26 cellular contexts compared by ENCODE assay signal in the genomic region with DNA sequence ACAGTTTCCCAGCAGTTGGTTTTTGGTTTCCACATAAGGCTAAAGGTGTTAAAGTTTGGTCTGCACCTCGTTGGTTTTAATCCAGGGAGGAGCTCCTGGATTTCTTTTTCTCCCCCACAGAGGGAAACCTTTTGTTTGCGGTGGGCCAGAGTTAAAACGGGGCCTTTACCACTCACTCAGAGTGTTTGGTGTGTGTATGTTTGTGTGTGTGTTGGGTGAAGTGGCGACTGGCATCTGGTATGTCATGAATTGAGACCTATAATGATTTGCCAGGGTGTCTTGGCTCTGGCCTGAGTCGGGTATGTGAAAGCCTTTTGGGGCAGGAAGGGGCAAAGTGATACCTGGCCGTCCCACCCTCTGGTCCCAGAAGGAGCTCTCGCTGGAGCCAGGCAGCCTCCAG. TPM values are rescaled to one million over a fixed set of nuclear protein-coding genes. Genes with fewer than 3 reads are reported as not detected.
A peak's percentile ranks its signal among the peaks of the same experiment; 100 is the strongest.
DNase-seq lines count a peak whose midpoint lies in the region; ATAC-seq, FAIRE-seq and TF ChIP-seq lines count a peak whose summit lies in the region.
"Had no signal": no experiment of that assay in that cellular context is flagged by ENCODE, and none has a peak within 500 bp of the region (broad histone marks: within the 10 kb centered on the region; RNA-seq: fewer than 3 reads in every experiment).

No MANE protein-coding gene starts in this region.

- no peak overlapping the region for H3K27ac ChIP-seq in CD4-positive, alpha-beta T cell (ENCODE audit: low read depth, low read length)
- no peak overlapping the region for H3K27ac ChIP-seq in adrenal gland
- no peak overlapping the region for H3K27ac ChIP-seq in pancreas
- H3K27ac ChIP-seq: psoas muscle had no signal

- CTCF ChIA-PET in CD4-positive, alpha-beta T cell (lab: Charles Lee), result no interaction called here

- H3K36me3 ChIP-seq in adrenal gland (replicated peaks in 1 of 2), result peaks cover 0 to 85% of the 10 kb centered on the region in 2 donors
- H3K36me3 ChIP-seq in pancreas, result peaks cover 0 to 41% (median 19%) of the 10 kb centered on the region in 3 donors

- no peaks in the 10 kb centered on the region for H3K9me3 ChIP-seq in CD4-positive, alpha-beta T cell (ENCODE audit: control insufficient read depth, low read length)
- no peaks in the 10 kb centered on the region for H3K9me3 ChIP-seq in adrenal gland (replicated peaks in 1 of 3)
- no peaks in the 10 kb centered on the region for H3K9me3 ChIP-seq in pancreas
- H3K9me3 ChIP-seq: heart left ventricle, psoas muscle, thyroid gland had no signal

- no peak for TF ChIP-seq CTCF in CD4-positive, alpha-beta T cell (IDR thresholded peaks at IDR 0.05)
- no peak for TF ChIP-seq CTCF in adrenal gland (IDR thresholded peaks at IDR 0.05)
- TF ChIP-seq CTCF in pancreas (IDR thresholded peaks at IDR 0.05), result no peak

- WGBS in adrenal gland, 4 donors, result 85 to 94% (median 87%) methylated on average over 6 to 7 of the region's 7 CpGs
- WGBS in pancreas, 2 donors, result 76 to 80% methylated on average over 7 of the region's 7 CpGs

- H3K4me1 ChIP-seq in adrenal gland (replicated peaks in 1 of 2) (peaks cover 12 to 33% of the 10 kb centered on the region in 2 donors), pancreas (no peaks in the 10 kb centered on the region)
- H3K4me1 ChIP-seq: psoas muscle, thyroid gland had no signal

- peaks cover 35% of the 10 kb centered on the region for H3K36me3 Mint-ChIP-seq in T-helper 2 cell treated with Interferon-gamma antibody and Interleukin-4, amounts not matched to agents 5 μg/mL and 100 μg/mL, for 36 hours (ENCODE audit: low read depth)
- H3K36me3 Mint-ChIP-seq in CD4-positive, alpha-beta T cell (ENCODE audit: low read depth), result peaks cover 48% of the 10 kb centered on the region
- peaks cover 50% of the 10 kb centered on the region for H3K36me3 Mint-ChIP-seq in activated T-helper 1 cell treated with anti-CD3 and anti-CD28 coated beads, Interleukin-12 subunit alpha, Interleukin-12 subunit beta, Interleukin-2, Interleukin-4 antibody, amounts not matched to agents 30 ng/mL and 10 ng/mL and 1 ng/mL, durations not matched to agents 14 hours and 24 hours and 36 hours (ENCODE audit: low read depth)
- H3K36me3 Mint-ChIP-seq in naive thymus-derived CD8-positive, alpha-beta T cell, result peaks cover 0 to 34% (median 6%) of the 10 kb centered on the region in 3 donors

- H3K9me3 Mint-ChIP-seq in T-helper 2 cell treated with Interferon-gamma antibody and Interleukin-4, amounts not matched to agents 5 μg/mL and 100 μg/mL, for 36 hours, result no peaks in the 10 kb centered on the region
- H3K9me3 Mint-ChIP-seq in CD4-positive, alpha-beta T cell, result no peaks in the 10 kb centered on the region
- no peaks in the 10 kb centered on the region for H3K9me3 Mint-ChIP-seq in activated T-helper 1 cell treated with anti-CD3 and anti-CD28 coated beads, Interleukin-12 subunit alpha, Interleukin-12 subunit beta, Interleukin-2, Interleukin-4 antibody, amounts not matched to agents 30 ng/mL and 10 ng/mL and 1 ng/mL, durations not matched to agents 14 hours and 24 hours and 36 hours
- H3K9me3 Mint-ChIP-seq in naive thymus-derived CD8-positive, alpha-beta T cell, result no peaks in the 10 kb centered on the region
- H3K9me3 Mint-ChIP-seq: CD14-positive monocyte; stimulated activated naive CD8-positive, alpha-beta T cell treated with anti-CD3 and anti-CD28 coated beads, Interleukin-15, Interleukin-2, amounts not matched to agents 100 ng/mL and 50 ng/mL, for 24 hours had no signal

- H3K4me1 Mint-ChIP-seq in T-helper 2 cell treated with Interferon-gamma antibody and Interleukin-4, amounts not matched to agents 5 μg/mL and 100 μg/mL, for 36 hours (ENCODE audit: low read depth), result peaks cover 7% of the 10 kb centered on the region
- H3K4me1 Mint-ChIP-seq in CD4-positive, alpha-beta T cell (ENCODE audit: low read depth), result peaks cover 7% of the 10 kb centered on the region
- peaks cover 61% of the 10 kb centered on the region for H3K4me1 Mint-ChIP-seq in activated T-helper 1 cell treated with anti-CD3 and anti-CD28 coated beads, Interleukin-12 subunit alpha, Interleukin-12 subunit beta, Interleukin-2, Interleukin-4 antibody, amounts not matched to agents 30 ng/mL and 10 ng/mL and 1 ng/mL, durations not matched to agents 14 hours and 24 hours and 36 hours (ENCODE audit: low read depth)
- H3K4me1 Mint-ChIP-seq in naive thymus-derived CD8-positive, alpha-beta T cell, result peaks cover 17 to 38% (median 30%) of the 10 kb centered on the region in 4 donors

- POLR2A ChIA-PET in CD4-positive, alpha-beta T cell (lab: Charles Lee), result no interaction called here
- POLR2A ChIA-PET in naive thymus-derived CD8-positive, alpha-beta T cell (lab: Charles Lee), result no interaction called here

- TF ChIP-seq POLR2A in adrenal gland (IDR thresholded peaks at IDR 0.05), result no peak

- H3K4me3 Mint-ChIP-seq in T-helper 2 cell treated with Interferon-gamma antibody and Interleukin-4, amounts not matched to agents 5 μg/mL and 100 μg/mL, for 36 hours, result no peak overlapping the region
- H3K4me3 Mint-ChIP-seq in CD4-positive, alpha-beta T cell, result no peak overlapping the region
- H3K4me3 Mint-ChIP-seq in activated T-helper 1 cell treated with anti-CD3 and anti-CD28 coated beads, Interleukin-12 subunit alpha, Interleukin-12 subunit beta, Interleukin-2, Interleukin-4 antibody, amounts not matched to agents 30 ng/mL and 10 ng/mL and 1 ng/mL, durations not matched to agents 14 hours and 24 hours and 36 hours, result no peak overlapping the region
- no peak overlapping the region for H3K4me3 Mint-ChIP-seq in naive thymus-derived CD8-positive, alpha-beta T cell
- H3K4me3 Mint-ChIP-seq: CD14-positive monocyte; stimulated activated naive CD8-positive, alpha-beta T cell treated with anti-CD3 and anti-CD28 coated beads, Interleukin-15, Interleukin-2, amounts not matched to agents 100 ng/mL and 50 ng/mL, for 24 hours had no signal

- no peaks in the 10 kb centered on the region for H3K27me3 ChIP-seq in CD4-positive, alpha-beta T cell (ENCODE audit: control insufficient read depth, insufficient read depth, low read length)
- H3K27me3 ChIP-seq in adrenal gland, result no peaks in the 10 kb centered on the region
- H3K27me3 ChIP-seq in pancreas, result no peaks in the 10 kb centered on the region
- H3K27me3 ChIP-seq: heart left ventricle, thyroid gland had no signal

- peak overlapping the region; percentile 39 for H3K27ac Mint-ChIP-seq in T-helper 2 cell treated with Interferon-gamma antibody and Interleukin-4, amounts not matched to agents 5 μg/mL and 100 μg/mL, for 36 hours
- peak overlapping the region; percentile 68 for H3K27ac Mint-ChIP-seq in CD4-positive, alpha-beta T cell
- H3K27ac Mint-ChIP-seq in activated T-helper 1 cell treated with anti-CD3 and anti-CD28 coated beads, Interleukin-12 subunit alpha, Interleukin-12 subunit beta, Interleukin-2, Interleukin-4 antibody, amounts not matched to agents 30 ng/mL and 10 ng/mL and 1 ng/mL, durations not matched to agents 14 hours and 24 hours and 36 hours, result peak overlapping the region; percentile 49
- H3K27ac Mint-ChIP-seq in naive thymus-derived CD8-positive, alpha-beta T cell, result peak overlapping the region in 8 of 10 donors; percentile 4 to 85 (median 36)
- H3K27ac Mint-ChIP-seq: stimulated activated naive CD8-positive, alpha-beta T cell treated with anti-CD3 and anti-CD28 coated beads, Interleukin-15, Interleukin-2, amounts not matched to agents 100 ng/mL and 50 ng/mL, for 24 hours had no signal

- intact Hi-C loops in CD4-positive, alpha-beta T cell (cut with DNase I, micrococcal nuclease), result no loop called here
- intact Hi-C loops in activated T-helper 1 cell treated with anti-CD3 and anti-CD28 coated beads, Interleukin-12 subunit alpha, Interleukin-12 subunit beta, Interleukin-2, Interleukin-4 antibody, amounts not matched to agents 30 ng/mL and 10 ng/mL and 1 ng/mL, durations not matched to agents 14 hours and 24 hours and 36 hours (cut with micrococcal nuclease), result no loop called here
- intact Hi-C loops in adrenal gland (cut with DNase I) (no loop called here), pancreas (cut with DNase I) (no loop called here)

- no peak for DNase-seq in T-helper 2 cell treated with Interferon-gamma antibody and Interleukin-4, amounts not matched to agents 5 μg/mL and 100 μg/mL, for 36 hours (ENCODE audit: low spot score)
- DNase-seq in T-helper 2 cell (no peak), adrenal gland (no peak), anterior cingulate cortex (lab: John Stamatoyannopoulos, UW) (no peak), pancreas (no peak)
- DNase-seq in CD4-positive, alpha-beta T cell, result no peak
- DNase-seq in activated T-helper 1 cell treated with anti-CD3 and anti-CD28 coated beads, Interleukin-12 subunit alpha, Interleukin-12 subunit beta, Interleukin-2, Interleukin-4 antibody, amounts not matched to agents 30 ng/mL and 10 ng/mL and 1 ng/mL, durations not matched to agents 14 hours and 24 hours and 36 hours (ENCODE audit: low spot score), result no peak
- DNase-seq in naive thymus-derived CD8-positive, alpha-beta T cell, result no peak
- DNase-seq: 8988T; activated CD4-positive, alpha-beta T cell treated with anti-CD3 and anti-CD28 coated beads for 4 hours; DMS 273 treated with DMSO at 0.1 percent for 48 hours; effector CD8-positive, alpha-beta T cell; foreskin fibroblast; heart left ventricle; mammary epithelial cell; NCI-H1436 treated with DMSO at 0.1 percent for 48 hours; NCI-H774; psoas muscle; RPMI8226; thyroid gland had no signal

- no peak for ATAC-seq in CD4-positive, alpha-beta T cell (ENCODE audit: poor library complexity)
- no peak for ATAC-seq in naive thymus-derived CD8-positive, alpha-beta T cell
- ATAC-seq in pancreas, result no peak
- ATAC-seq: psoas muscle had no signal

- no peak for FAIRE-seq in pancreas (lab: Jason Lieb, UNC)
- FAIRE-seq: bronchial epithelial cell, colon, GM12892 had no signal

- H3K4me3 ChIP-seq in adrenal gland, result no peak overlapping the region
- H3K4me3 ChIP-seq in pancreas, result no peak overlapping the region
- H3K4me3 ChIP-seq: heart left ventricle, psoas muscle, thyroid gland had no signal

- no peaks in the 10 kb centered on the region for H3K27me3 Mint-ChIP-seq in T-helper 2 cell treated with Interferon-gamma antibody and Interleukin-4, amounts not matched to agents 5 μg/mL and 100 μg/mL, for 36 hours (ENCODE audit: low read depth)
- no peaks in the 10 kb centered on the region for H3K27me3 Mint-ChIP-seq in CD4-positive, alpha-beta T cell
- H3K27me3 Mint-ChIP-seq in activated T-helper 1 cell treated with anti-CD3 and anti-CD28 coated beads, Interleukin-12 subunit alpha, Interleukin-12 subunit beta, Interleukin-2, Interleukin-4 antibody, amounts not matched to agents 30 ng/mL and 10 ng/mL and 1 ng/mL, durations not matched to agents 14 hours and 24 hours and 36 hours (ENCODE audit: insufficient read depth), result no peaks in the 10 kb centered on the region
- no peaks in the 10 kb centered on the region for H3K27me3 Mint-ChIP-seq in naive thymus-derived CD8-positive, alpha-beta T cell
- H3K27me3 Mint-ChIP-seq: stimulated activated naive CD8-positive, alpha-beta T cell treated with anti-CD3 and anti-CD28 coated beads, Interleukin-15, Interleukin-2, amounts not matched to agents 100 ng/mL and 50 ng/mL, for 24 hours had no signal

RNA-seq across cellular contexts. Expression of gene FAXDC2, which starts 30.9 kb away (rescaled TPM):
- total RNA-seq in CD4-positive, alpha-beta T cell, result not detected
- total RNA-seq in activated T-helper 1 cell treated with anti-CD3 and anti-CD28 coated beads, Interleukin-12 subunit alpha, Interleukin-12 subunit beta, Interleukin-2, Interleukin-4 antibody, amounts not matched to agents 30 ng/mL and 10 ng/mL and 1 ng/mL, durations not matched to agents 14 hours and 24 hours and 36 hours, result not detected in 2 replicates
- total RNA-seq in naive thymus-derived CD8-positive, alpha-beta T cell, result under 1 TPM; 0.22 to 0.86 TPM
- polyA plus RNA-seq in naive thymus-derived CD8-positive, alpha-beta T cell, result under 1 TPM in 2 of 3 donors, not detected in 1; 0.34 to 0.67 TPM
- total RNA-seq in adrenal gland (10 to 100 TPM; 20.0 to 86.2 (median 52.2) TPM), pancreas (10 to 100 TPM in 1 of 6 donors, 1 to 10 TPM in 5; 2.0 to 11.8 (median 4.7) TPM)
- polyA plus RNA-seq in adrenal gland (10 to 100 TPM; 12.2 to 38.5 (median 21.7) TPM), pancreas (10 to 100 TPM in 1 of 2 donors, 1 to 10 TPM in 1; 3.6 to 10.3 TPM)
- total RNA-seq: T-helper 1 cell treated with Interleukin-12 subunit alpha and Interleukin-12 subunit beta and Interleukin-4 antibody, amounts not matched to agents 30 ng/mL and 1 ng/mL, for 36 hours had no signal

RNA-seq across cellular contexts. Expression of gene CNOT8, which starts 38.9 kb away (rescaled TPM):
- 100 to 1,000 TPM; 125 to 133 TPM for total RNA-seq in CD4-positive, alpha-beta T cell
- total RNA-seq in activated T-helper 1 cell treated with anti-CD3 and anti-CD28 coated beads, Interleukin-12 subunit alpha, Interleukin-12 subunit beta, Interleukin-2, Interleukin-4 antibody, amounts not matched to agents 30 ng/mL and 10 ng/mL and 1 ng/mL, durations not matched to agents 14 hours and 24 hours and 36 hours, result 55.7 and 60.7 TPM in 2 replicates
- total RNA-seq in naive thymus-derived CD8-positive, alpha-beta T cell, result 100 to 1,000 TPM; 112 to 116 TPM
- 100 to 1,000 TPM; 134 to 157 (median 153) TPM for polyA plus RNA-seq in naive thymus-derived CD8-positive, alpha-beta T cell
- total RNA-seq in adrenal gland (100 to 1,000 TPM in 2 of 8 donors, 10 to 100 TPM in 6; 49.8 to 109 (median 71.4) TPM), pancreas (10 to 100 TPM; 11.8 to 27.4 (median 14.9) TPM)
- polyA plus RNA-seq in adrenal gland (10 to 100 TPM; 25.6 to 64.0 (median 47.9) TPM), pancreas (10 to 100 TPM; 15.0 to 23.0 TPM)
